7 cellular contexts compared by ENCODE assay signal in genomic region chr4:7084564-7084961, GRCh38. TPM values are rescaled to one million over a fixed set of nuclear protein-coding genes. Genes with fewer than 3 reads are reported as not detected.
DNase-seq lines count a peak whose midpoint lies in the region; TF ChIP-seq lines count a peak whose summit lies in the region.
"Not testable (repeated sequence)": the region's sequence is repeated elsewhere in the genome, so short reads cannot be mapped to it uniquely, and the experiment has no call there.

No MANE protein-coding gene starts in this region.

- not testable (repeated sequence) for H3K27ac Mint-ChIP-seq in activated naive CD4-positive, alpha-beta T cell treated with anti-CD3 and anti-CD28 coated beads for 36 hours

- H4K20me1 ChIP-seq in SK-N-SH (ENCODE audit: insufficient read depth): not testable (repeated sequence)

- H3K4me3 ChIP-seq in LNCaP clone FGC (ENCODE audit: low read depth, low read length) (peak overlapping the region; percentile 6; the same call in 1 of the 2 replicates), SK-N-SH (ENCODE audit: low read depth in 2 of 2, low read length in 1 of 2) (peak overlapping the region in 1 of 2 experiments; percentile 16; a peak in 1 of 4 replicates), duodenal mucosa (ENCODE audit: low read depth in 1 of 2, low read length in 2 of 2) (peak overlapping the region; percentile 61), left ventricle myocardium inferior (peak overlapping the region; percentile 41), subcutaneous abdominal adipose tissue (ENCODE audit: low read depth in 1 of 5, low read length in 5 of 5) (peak overlapping the region in 3 of 5 donors; percentile 4 to 42 (median 28))
- H3K4me3 ChIP-seq in mucosa of stomach (ENCODE audit: low read length): not testable (repeated sequence)

- 46% methylated on average over 8 of the region's 9 CpGs for WGBS in SK-N-SH (ENCODE audit: low lambda C conversion rate)

- DNase-seq in LNCaP clone FGC (ENCODE audit: low read depth); SK-N-SH; activated naive CD4-positive, alpha-beta T cell treated with anti-CD3 and anti-CD28 coated beads for 36 hours; left ventricle myocardium inferior: not testable (repeated sequence)

- not testable (repeated sequence) for H3K27me3 ChIP-seq in SK-N-SH (ENCODE audit: insufficient read depth); duodenal mucosa (ENCODE audit: control insufficient read depth in 1 of 2, insufficient read depth in 2 of 2, low read length in 2 of 2); mucosa of stomach (ENCODE audit: control insufficient read depth, insufficient read depth, low read length)
- H3K27me3 ChIP-seq in left ventricle myocardium inferior (ENCODE audit: low read depth) (peaks cover 21% of the 10 kb centered on the region), subcutaneous abdominal adipose tissue (ENCODE audit: control insufficient read depth in 5 of 5, insufficient read depth in 4 of 5, low read length in 5 of 5) (peaks cover 2 to 18% (median 11%) of the 10 kb centered on the region in 5 donors)

- peak overlapping the region; percentile 22 for H3K4me3 Mint-ChIP-seq in activated naive CD4-positive, alpha-beta T cell treated with anti-CD3 and anti-CD28 coated beads for 36 hours

- H3K4me1 ChIP-seq in SK-N-SH (ENCODE audit: control insufficient read depth in 1 of 2, insufficient read depth in 2 of 2, low read depth in 1 of 2, low read length in 1 of 2); duodenal mucosa (ENCODE audit: control insufficient read depth in 1 of 2, insufficient read depth in 2 of 2, low read length in 2 of 2); left ventricle myocardium inferior; subcutaneous abdominal adipose tissue (ENCODE audit: control insufficient read depth in 5 of 5, insufficient read depth in 5 of 5, low read length in 5 of 5): not testable (repeated sequence)
- peaks cover 14% of the 10 kb centered on the region for H3K4me1 ChIP-seq in mucosa of stomach (ENCODE audit: control insufficient read depth, insufficient read depth, low read length)

- not testable (repeated sequence) for H3K27ac ChIP-seq in SK-N-SH (ENCODE audit: low read depth in 2 of 2, low read length in 1 of 2); duodenal mucosa (ENCODE audit: low read depth, low read length); subcutaneous abdominal adipose tissue (ENCODE audit: low read depth, low read length)
- peak overlapping the region; percentile 58 for H3K27ac ChIP-seq in left ventricle myocardium inferior (replicated peaks)

- not testable (repeated sequence) for TF ChIP-seq EP300 in SK-N-SH (IDR thresholded peaks at IDR 0.05; ENCODE audit: borderline replicate concordance in 1 of 2, low read depth in 1 of 2, low read length in 1 of 2)

- intact Hi-C loops in activated naive CD4-positive, alpha-beta T cell treated with anti-CD3 and anti-CD28 coated beads for 36 hours (cut with micrococcal nuclease); left ventricle myocardium inferior (cut with micrococcal nuclease): not testable (repeated sequence)

- not testable (repeated sequence) for H3K9me2 ChIP-seq in SK-N-SH

- POLR2A ChIA-PET in SK-N-SH (lab: Yijun Ruan, JAX): not testable (repeated sequence)

- TF ChIP-seq CTCF in LNCaP clone FGC (IDR thresholded peaks at IDR 0.05; ENCODE audit: control insufficient read depth, extremely low read depth, insufficient read depth); SK-N-SH (IDR thresholded peaks at IDR 0.05); left ventricle myocardium inferior (IDR thresholded peaks at IDR 0.05; ENCODE audit: borderline replicate concordance): not testable (repeated sequence)

- peak overlapping the region; percentile 14; the same call in 1 of the 2 replicates for H2AFZ ChIP-seq in SK-N-SH (ENCODE audit: low read depth)

- CTCF ChIA-PET in SK-N-SH (lab: Yijun Ruan, JAX): interaction anchor here (1.0 to 8.1 kb wide), 5 partner anchors 12 to 364 kb away, joined by 3 to 80 read pairs (median 5); partner anchors contain the start of gene GRPEL1
- CTCF ChIA-PET in activated naive CD4-positive, alpha-beta T cell treated with anti-CD3 and anti-CD28 coated beads for 36 hours (lab: Charles Lee): interaction anchor here (0.6 to 4.6 kb wide), 2 partner anchors 14 to 20 kb away, joined by 3 to 39 read pairs; partner anchors contain the start of gene GRPEL1

- not testable (repeated sequence) for H3F3A ChIP-seq in SK-N-SH (replicated peaks; ENCODE audit: insufficient read depth)

- H3K27me3 Mint-ChIP-seq in activated naive CD4-positive, alpha-beta T cell treated with anti-CD3 and anti-CD28 coated beads for 36 hours (ENCODE audit: low read depth): peaks cover 21% of the 10 kb centered on the region

- not testable (repeated sequence) for H3K4me1 Mint-ChIP-seq in activated naive CD4-positive, alpha-beta T cell treated with anti-CD3 and anti-CD28 coated beads for 36 hours (ENCODE audit: low read depth)

- TF ChIP-seq RAD21 in SK-N-SH (IDR thresholded peaks at IDR 0.05; ENCODE audit: low read length): not testable (repeated sequence)

- H3K4me2 ChIP-seq in SK-N-SH: peak overlapping the region; percentile 20; the same call in 1 of the 2 replicates

- H3K9ac ChIP-seq in SK-N-SH; subcutaneous abdominal adipose tissue (ENCODE audit: low read length in 5 of 5): not testable (repeated sequence)
- H3K9ac ChIP-seq in duodenal mucosa (ENCODE audit: low read depth in 1 of 2, low read length in 2 of 2): peak overlapping the region in 1 of 2 donors; percentile 26
- H3K9ac ChIP-seq in mucosa of stomach (ENCODE audit: low read length): peak overlapping the region; percentile 65

- not testable (repeated sequence) for H3K9me3 ChIP-seq in SK-N-SH; left ventricle myocardium inferior (replicated peaks); mucosa of stomach (ENCODE audit: control insufficient read depth, low read length); subcutaneous abdominal adipose tissue (ENCODE audit: control insufficient read depth in 5 of 5, low read length in 5 of 5)
- H3K9me3 ChIP-seq in duodenal mucosa (ENCODE audit: control insufficient read depth in 1 of 2, low read length in 2 of 2): peaks cover 0 to 10% of the 10 kb centered on the region in 2 donors

- H3K36me3 Mint-ChIP-seq in activated naive CD4-positive, alpha-beta T cell treated with anti-CD3 and anti-CD28 coated beads for 36 hours (ENCODE audit: low read depth): not testable (repeated sequence)

- not testable (repeated sequence) for H3K79me2 ChIP-seq in SK-N-SH (ENCODE audit: insufficient read depth)

- not testable (repeated sequence) for H3K36me3 ChIP-seq in SK-N-SH (replicated peaks in 1 of 2; ENCODE audit: control insufficient read depth in 1 of 2, insufficient read depth in 2 of 2, low read length in 1 of 2); duodenal mucosa (ENCODE audit: control insufficient read depth in 1 of 2, insufficient read depth in 2 of 2, low read length in 2 of 2); left ventricle myocardium inferior; mucosa of stomach (ENCODE audit: control insufficient read depth, insufficient read depth, low read length); subcutaneous abdominal adipose tissue (ENCODE audit: control insufficient read depth in 5 of 5, insufficient read depth in 5 of 5, low read length in 5 of 5)

- H3K9me3 Mint-ChIP-seq in activated naive CD4-positive, alpha-beta T cell treated with anti-CD3 and anti-CD28 coated beads for 36 hours: not testable (repeated sequence)

RNA-seq across cellular contexts. Expression of gene GRPEL1, which starts 16.7 kb away (rescaled TPM):
- 29.8 and 32.8 TPM in 2 replicates for polyA plus RNA-seq in SK-N-SH (2012; rRNA removed)
- polyA plus RNA-seq in SK-N-SH (2012; cell fraction: cytosol; rRNA removed): 40.0 and 49.0 TPM in 2 replicates
- 13.1 and 20.5 TPM in 2 replicates for polyA plus RNA-seq in SK-N-SH (2012; cell fraction: nucleus; rRNA removed)
- total RNA-seq in activated naive CD4-positive, alpha-beta T cell treated with anti-CD3 and anti-CD28 coated beads for 36 hours: 10 to 100 TPM; 53.7 to 53.9 TPM
- total RNA-seq in left ventricle myocardium inferior: 58.2 TPM

RNA-seq across cellular contexts. Expression of gene TADA2B, which starts 41.4 kb away (rescaled TPM):
- 6.0 and 8.0 TPM in 2 replicates for polyA plus RNA-seq in SK-N-SH (2012; rRNA removed)
- 7.2 and 8.0 TPM in 2 replicates for polyA plus RNA-seq in SK-N-SH (2012; cell fraction: cytosol; rRNA removed)
- 6.0 and 7.2 TPM in 2 replicates for polyA plus RNA-seq in SK-N-SH (2012; cell fraction: nucleus; rRNA removed)
- 1 to 10 TPM; 8.2 to 9.9 TPM for total RNA-seq in activated naive CD4-positive, alpha-beta T cell treated with anti-CD3 and anti-CD28 coated beads for 36 hours
- total RNA-seq in left ventricle myocardium inferior: 33.7 TPM
